ENCODE assay signal across 1 cellular context in the genomic region with DNA sequence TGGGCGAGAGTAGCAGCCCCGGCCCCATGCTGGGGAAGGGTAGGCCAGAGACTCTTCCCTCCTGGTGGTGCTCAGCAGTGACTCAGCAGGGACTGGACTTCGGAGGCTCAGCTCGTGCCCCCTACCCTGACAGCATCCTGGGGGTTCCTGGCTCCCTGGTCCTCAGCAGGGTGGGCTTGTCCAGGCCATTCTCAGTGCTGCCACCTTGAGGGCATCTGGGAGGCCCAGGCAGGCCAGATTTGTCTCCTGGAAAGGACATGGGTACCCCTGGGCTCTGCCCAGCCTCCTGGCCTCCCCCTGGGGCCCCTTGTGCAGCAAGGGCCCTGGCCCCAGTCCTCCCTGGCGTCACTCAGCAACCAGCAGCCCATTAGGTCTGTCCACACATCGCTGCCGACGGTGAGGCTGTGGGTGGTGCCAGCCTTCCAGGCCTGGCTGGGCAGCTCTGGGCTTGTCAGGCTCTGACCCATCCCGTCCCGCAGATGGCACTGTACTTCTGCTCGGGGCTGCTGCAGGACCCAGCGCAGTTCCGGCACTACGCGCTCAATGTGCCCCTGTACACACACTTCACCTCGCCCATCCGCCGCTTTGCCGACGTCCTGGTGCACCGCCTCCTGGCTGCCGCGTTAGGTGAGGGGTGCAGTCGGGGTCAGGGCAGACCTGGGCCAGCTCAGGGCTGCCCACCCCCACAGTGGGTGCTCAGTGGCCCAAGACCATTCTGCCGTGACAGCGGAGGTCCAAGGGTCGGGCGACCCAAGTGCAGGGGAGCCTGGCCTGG.
A peak's percentile ranks its signal among the peaks of the same experiment; 100 is the strongest.
TF ChIP-seq lines count a peak whose summit lies in the region.

No MANE protein-coding gene starts in this region.

TF ChIP-seq in HepG2, 621 proteins besides CTCF, POLR2A, EP300 and RAD21 (continued from another document and continues in another):
- TF ChIP-seq, protein P1, sequence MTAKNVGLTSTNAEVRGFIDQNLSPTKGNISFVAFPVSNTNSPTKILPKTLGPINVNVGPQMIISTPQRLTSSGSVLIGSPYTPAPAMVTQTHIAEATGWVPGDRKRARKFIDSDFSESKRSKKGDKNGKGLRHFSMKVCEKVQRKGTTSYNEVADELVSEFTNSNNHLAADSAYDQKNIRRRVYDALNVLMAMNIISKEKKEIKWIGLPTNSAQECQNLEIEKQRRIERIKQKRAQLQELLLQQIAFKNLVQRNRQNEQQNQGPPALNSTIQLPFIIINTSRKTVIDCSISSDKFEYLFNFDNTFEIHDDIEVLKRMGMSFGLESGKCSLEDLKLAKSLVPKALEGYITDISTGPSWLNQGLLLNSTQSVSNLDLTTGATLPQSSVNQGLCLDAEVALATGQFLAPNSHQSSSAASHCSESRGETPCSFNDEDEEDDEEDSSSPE (CRISPR knock-in tag; IDR thresholded peaks at IDR 0.05): no peak
- TF ChIP-seq KLF16 (CRISPR knock-in tag; IDR thresholded peaks at IDR 0.05) (no peak), ZBTB38 (CRISPR knock-in tag; IDR thresholded peaks at IDR 0.05) (peak; percentile 68), RAD51 (IDR thresholded peaks at IDR 0.05; ENCODE audit: borderline replicate concordance) (no peak), DPF2 (CRISPR knock-in tag; IDR thresholded peaks at IDR 0.05; ENCODE audit: borderline replicate concordance, low read depth) (no peak), NR2F2 (IDR thresholded peaks at IDR 0.05; ENCODE audit: borderline replicate concordance, low read depth) (no peak), NFE2L2 (IDR thresholded peaks at IDR 0.05; ENCODE audit: low read length) (no peak), ZBTB46 (CRISPR knock-in tag; IDR thresholded peaks at IDR 0.05; ENCODE audit: borderline replicate concordance) (no peak), HNRNPL (IDR thresholded peaks at IDR 0.05; ENCODE audit: low read depth, low read length) (0 out of 2 replicates have a peak, but pooled peaks have one; percentile 46), SAFB2 (CRISPR knock-in tag; IDR thresholded peaks at IDR 0.05; ENCODE audit: borderline replicate concordance, low read depth) (no peak), STAG1 (CRISPR knock-in tag; IDR thresholded peaks at IDR 0.05) (peak; percentile 18; the same call in 1 of the 2 replicates), AGO2 (optimal IDR thresholded peaks at IDR 0.05; ENCODE audit: low read depth, low read length) (peak; percentile 39), DR1 (CRISPR knock-in tag; IDR thresholded peaks at IDR 0.05) (no peak), ZNF24 (IDR thresholded peaks at IDR 0.05) (no peak), ZNF350 (CRISPR knock-in tag; IDR thresholded peaks at IDR 0.05; ENCODE audit: borderline replicate concordance, low read depth) (no peak), SNAI1 (CRISPR knock-in tag; IDR thresholded peaks at IDR 0.05; ENCODE audit: borderline replicate concordance) (no peak), BRF2 (CRISPR knock-in tag; IDR thresholded peaks at IDR 0.05) (no peak), HHEX (CRISPR knock-in tag; IDR thresholded peaks at IDR 0.05) (no peak), HES4 (CRISPR knock-in tag; IDR thresholded peaks at IDR 0.05; ENCODE audit: borderline replicate concordance) (no peak), ZBTB7B (CRISPR knock-in tag; IDR thresholded peaks at IDR 0.05) (no peak), MTA3 (CRISPR knock-in tag; IDR thresholded peaks at IDR 0.05) (no peak), SOX6 (IDR thresholded peaks at IDR 0.05) (no peak), SOX6 (CRISPR knock-in tag; IDR thresholded peaks at IDR 0.05) (no peak), TEAD2 (CRISPR knock-in tag; IDR thresholded peaks at IDR 0.05) (no peak), NFYB (CRISPR knock-in tag; IDR thresholded peaks at IDR 0.05) (no peak), CCAR2 (optimal IDR thresholded peaks at IDR 0.05; ENCODE audit: low read depth, low read length) (no peak), JDP2 (CRISPR knock-in tag; IDR thresholded peaks at IDR 0.05; ENCODE audit: borderline replicate concordance) (no peak), NFYC (CRISPR knock-in tag; IDR thresholded peaks at IDR 0.05) (no peak), THYN1 (CRISPR knock-in tag; IDR thresholded peaks at IDR 0.05; ENCODE audit: borderline replicate concordance, low read depth) (no peak), ZHX2 (IDR thresholded peaks at IDR 0.05; ENCODE audit: low read depth) (no peak), ZHX2 (CRISPR knock-in tag; IDR thresholded peaks at IDR 0.05; ENCODE audit: borderline replicate concordance) (no peak), ZNF513 (CRISPR knock-in tag; conservative IDR thresholded peaks at IDR 0.05) (no peak), ZNF839 (CRISPR knock-in tag; IDR thresholded peaks at IDR 0.05; ENCODE audit: borderline replicate concordance) (0 out of 2 replicates have a peak, but pooled peaks have one; percentile 26), ZNF775 (CRISPR knock-in tag; IDR thresholded peaks at IDR 0.05; ENCODE audit: borderline replicate concordance) (no peak), HNRNPLL (IDR thresholded peaks at IDR 0.05; ENCODE audit: low read depth, low read length, poor library complexity, severe bottlenecking) (peak; percentile 35), ESRRA (CRISPR knock-in tag; IDR thresholded peaks at IDR 0.05; ENCODE audit: low read depth) (no peak), ERF (CRISPR knock-in tag; IDR thresholded peaks at IDR 0.05) (no peak), ZNF678 (CRISPR knock-in tag; IDR thresholded peaks at IDR 0.05) (no peak), ZNF335 (CRISPR knock-in tag; IDR thresholded peaks at IDR 0.05) (no peak), MEIS1 (CRISPR knock-in tag; IDR thresholded peaks at IDR 0.05; ENCODE audit: borderline replicate concordance) (no peak), AKAP8 (CRISPR knock-in tag; IDR thresholded peaks at IDR 0.05) (0 out of 2 replicates have a peak, but pooled peaks have one; percentile 46)
- TF ChIP-seq, protein P2, sequence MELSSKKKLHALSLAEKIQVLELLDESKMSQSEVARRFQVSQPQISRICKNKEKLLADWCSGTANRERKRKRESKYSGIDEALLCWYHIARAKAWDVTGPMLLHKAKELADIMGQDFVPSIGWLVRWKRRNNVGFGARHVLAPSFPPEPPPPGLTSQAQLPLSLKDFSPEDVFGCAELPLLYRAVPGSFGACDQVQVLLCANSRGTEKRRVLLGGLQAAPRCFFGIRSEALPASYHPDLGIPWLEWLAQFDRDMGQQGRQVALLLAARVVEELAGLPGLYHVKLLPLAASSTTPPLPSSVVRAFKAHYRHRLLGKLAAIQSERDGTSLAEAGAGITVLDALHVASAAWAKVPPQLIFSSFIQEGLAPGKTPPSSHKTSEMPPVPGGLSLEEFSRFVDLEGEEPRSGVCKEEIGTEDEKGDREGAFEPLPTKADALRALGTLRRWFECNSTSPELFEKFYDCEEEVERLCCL (CRISPR knock-in tag; IDR thresholded peaks at IDR 0.05; ENCODE audit: borderline replicate concordance): no peak
- TF ChIP-seq, protein P3, sequence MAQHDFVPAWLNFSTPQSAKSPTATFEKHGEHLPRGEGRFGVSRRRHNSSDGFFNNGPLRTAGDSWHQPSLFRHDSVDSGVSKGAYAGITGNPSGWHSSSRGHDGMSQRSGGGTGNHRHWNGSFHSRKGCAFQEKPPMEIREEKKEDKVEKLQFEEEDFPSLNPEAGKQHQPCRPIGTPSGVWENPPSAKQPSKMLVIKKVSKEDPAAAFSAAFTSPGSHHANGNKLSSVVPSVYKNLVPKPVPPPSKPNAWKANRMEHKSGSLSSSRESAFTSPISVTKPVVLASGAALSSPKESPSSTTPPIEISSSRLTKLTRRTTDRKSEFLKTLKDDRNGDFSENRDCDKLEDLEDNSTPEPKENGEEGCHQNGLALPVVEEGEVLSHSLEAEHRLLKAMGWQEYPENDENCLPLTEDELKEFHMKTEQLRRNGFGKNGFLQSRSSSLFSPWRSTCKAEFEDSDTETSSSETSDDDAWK (CRISPR knock-in tag; IDR thresholded peaks at IDR 0.05): no peak
- TF ChIP-seq, protein P4, sequence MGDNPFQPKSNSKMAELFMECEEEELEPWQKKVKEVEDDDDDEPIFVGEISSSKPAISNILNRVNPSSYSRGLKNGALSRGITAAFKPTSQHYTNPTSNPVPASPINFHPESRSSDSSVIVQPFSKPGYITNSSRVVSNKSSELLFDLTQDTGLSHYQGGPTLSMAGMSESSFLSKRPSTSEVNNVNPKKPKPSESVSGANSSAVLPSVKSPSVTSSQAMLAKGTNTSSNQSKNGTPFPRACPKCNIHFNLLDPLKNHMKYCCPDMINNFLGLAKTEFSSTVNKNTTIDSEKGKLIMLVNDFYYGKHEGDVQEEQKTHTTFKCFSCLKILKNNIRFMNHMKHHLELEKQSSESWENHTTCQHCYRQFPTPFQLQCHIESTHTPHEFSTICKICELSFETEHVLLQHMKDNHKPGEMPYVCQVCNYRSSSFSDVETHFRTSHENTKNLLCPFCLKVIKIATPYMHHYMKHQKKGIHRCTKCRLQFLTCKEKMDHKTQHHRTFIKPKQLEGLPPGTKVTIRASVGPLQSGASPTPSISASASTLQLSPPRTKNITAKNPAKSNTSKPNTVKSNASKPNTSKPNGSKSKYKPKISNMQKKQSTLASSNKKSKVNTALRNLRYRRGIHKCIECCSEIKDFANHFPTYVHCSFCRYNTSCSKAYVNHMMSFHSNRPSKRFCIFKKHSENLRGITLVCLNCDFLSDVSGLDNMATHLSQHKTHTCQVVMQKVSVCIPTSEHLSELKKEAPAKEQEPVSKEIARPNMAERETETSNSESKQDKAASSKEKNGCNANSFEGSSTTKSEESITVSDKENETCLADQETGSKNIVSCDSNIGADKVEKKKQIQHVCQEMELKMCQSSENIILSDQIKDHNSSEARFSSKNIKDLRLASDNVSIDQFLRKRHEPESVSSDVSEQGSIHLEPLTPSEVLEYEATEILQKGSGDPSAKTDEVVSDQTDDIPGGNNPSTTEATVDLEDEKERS (CRISPR knock-in tag; IDR thresholded peaks at IDR 0.05): no peak
